Comparison of ENCODE assay signal across 19 cellular contexts in genomic region chr19:2824129-2824528, GRCh38. TPM values are rescaled to one million over a fixed set of nuclear protein-coding genes. Genes with fewer than 3 reads are reported as not detected.
"Had no signal": no experiment of that assay in that cellular context is flagged by ENCODE, and none has a peak within 500 bp of the region (broad histone marks: within the 10 kb centered on the region; RNA-seq: fewer than 3 reads in every experiment).

No MANE protein-coding gene starts in this region.

- DNase-seq: dorsolateral prefrontal cortex; effector CD8-positive, alpha-beta T cell; gastrocnemius medialis; heart right ventricle; hypothalamus; kidney glomerular epithelial cell; mesendoderm; naive thymus-derived CD4-positive, alpha-beta T cell; stimulated activated CD4-positive, alpha-beta T cell treated with anti-CD3 and anti-CD28 coated beads, Interleukin-2, amount 100 ng/mL, for 48 hours; stimulated activated naive CD4-positive, alpha-beta T cell treated with Interleukin-2 at 50 U/mL for 16 hours; trophoblast cell had no signal

- H3K27me3 ChIP-seq: dorsolateral prefrontal cortex, gastrocnemius medialis, heart right ventricle had no signal

- H3K4me3 ChIP-seq: coronary artery, dorsolateral prefrontal cortex, gastrocnemius medialis, heart right ventricle, smooth muscle cell had no signal

- ATAC-seq: esophagus mucosa; gastrocnemius medialis; heart right ventricle; naive thymus-derived CD4-positive, alpha-beta T cell; right cardiac atrium had no signal

- H3K27ac ChIP-seq: coronary artery, dorsolateral prefrontal cortex, gastrocnemius medialis, heart right ventricle had no signal

- H3K9me3 ChIP-seq: gastrocnemius medialis had no signal

- H3K4me2 ChIP-seq: smooth muscle cell had no signal

RNA-seq across cellular contexts. Expression of gene ZNF556, which starts 43.0 kb away (rescaled TPM):
- total RNA-seq: chondrocyte; lung microvascular endothelial cell; naive thymus-derived CD4-positive, alpha-beta T cell; osteocyte had no signal
- polyA plus RNA-seq: liver; naive thymus-derived CD4-positive, alpha-beta T cell; right cardiac atrium; smooth muscle cell had no signal
